Comparison of ENCODE assay signal across 8 cellular contexts in genomic region chr19:55166530-55167268, GRCh38. TPM values are rescaled to one million over a fixed set of nuclear protein-coding genes. Genes with fewer than 3 reads are reported as not detected.
A peak's percentile ranks its signal among the peaks of the same experiment; 100 is the strongest.
DNase-seq lines count a peak whose midpoint lies in the region; ATAC-seq, FAIRE-seq and TF ChIP-seq lines count a peak whose summit lies in the region.

TSS of gene DNAAF3 (minus strand) at chr19:55166613. CDS start at chr19:55166413, 200 bp downstream.

- peak; percentile 70 for ATAC-seq in HG03280 (IDR thresholded peaks at IDR 0.05; ENCODE audit: unreplicated experiment)

- H3K4me3 ChIP-seq in coronary artery: peak within 1 kb of the TSS; percentile 69
- peak within 1 kb of the TSS; percentile 73 for H3K4me3 ChIP-seq in kidney epithelial cell (ENCODE audit: low read depth, low read length)

- H3K36me3 ChIP-seq in kidney epithelial cell (ENCODE audit: control insufficient read depth, insufficient read depth, low read length): no peaks in the 10 kb centered on the region

- TF ChIP-seq CTCF in 22Rv1 (IDR thresholded peaks at IDR 0.05) (no peak), coronary artery (IDR thresholded peaks at IDR 0.05) (no peak), kidney epithelial cell (IDR thresholded peaks at IDR 0.05; ENCODE audit: insufficient read depth, low read length, poor library complexity, severe bottlenecking) (no peak)

- H3K27me3 ChIP-seq in kidney epithelial cell (ENCODE audit: control insufficient read depth, insufficient read depth, low read length): peaks cover 10% of the 10 kb centered on the region

- peak; percentile 94 for FAIRE-seq in GM18507 (lab: Jason Lieb, UNC)

- peak; percentile 91 for DNase-seq in GM18507 (ENCODE audit: extremely low spot score, insufficient read length, low read depth)
- peak; percentile 95 for DNase-seq in NCI-H345 (lab: John Stamatoyannopoulos, UW)
- DNase-seq in activated CD4-positive, CD25-positive, alpha-beta regulatory T cell treated with anti-CD3 and anti-CD28 coated beads, Interleukin-2, amount 50 U/mL, for 16 hours (ENCODE audit: low read depth, low spot score): peak; percentile 24
- peak; percentile 87 for DNase-seq in coronary artery (ENCODE audit: low spot score)
- peak; percentile 91 for DNase-seq in kidney epithelial cell (ENCODE audit: low read depth)
- peak; percentile 66 to 88 (median 72) for DNase-seq in stimulated activated CD4-positive, alpha-beta T cell treated with anti-CD3 and anti-CD28 coated beads, Interleukin-12 subunit alpha, Interleukin-12 subunit beta, amount 100 ng/mL, for 48 hours (ENCODE audit: low read depth in 2 of 3, low spot score in 1 of 3)

- H3K27ac ChIP-seq in 22Rv1 (peak within 1 kb of the TSS; percentile 91), coronary artery (peak within 1 kb of the TSS in 1 of 2 donors; percentile 13)

RNA-seq across cellular contexts. Expression of gene DNAAF3, which starts in this region (rescaled TPM):
- total RNA-seq in kidney epithelial cell: 0.21 and 1.3 TPM in 2 replicates

Comparison
In these comparisons a context has a peak if more than half of its experiments do, and no peak if none do; other contexts are left out.
1. DNase-seq: peak in every context shown above with its lines; median percentile 95 in NCI-H345; 91 in GM18507; 91 in kidney epithelial cell; 87 in coronary artery; 72 in stimulated activated CD4-positive, alpha-beta T cell treated with anti-CD3 and anti-CD28 coated beads, Interleukin-12 subunit alpha, Interleukin-12 subunit beta, amount 100 ng/mL, for 48 hours; 24 in activated CD4-positive, CD25-positive, alpha-beta regulatory T cell treated with anti-CD3 and anti-CD28 coated beads, Interleukin-2, amount 50 U/mL, for 16 hours.